Comparison of ENCODE assay signal across 8 cellular contexts in the genomic region with DNA sequence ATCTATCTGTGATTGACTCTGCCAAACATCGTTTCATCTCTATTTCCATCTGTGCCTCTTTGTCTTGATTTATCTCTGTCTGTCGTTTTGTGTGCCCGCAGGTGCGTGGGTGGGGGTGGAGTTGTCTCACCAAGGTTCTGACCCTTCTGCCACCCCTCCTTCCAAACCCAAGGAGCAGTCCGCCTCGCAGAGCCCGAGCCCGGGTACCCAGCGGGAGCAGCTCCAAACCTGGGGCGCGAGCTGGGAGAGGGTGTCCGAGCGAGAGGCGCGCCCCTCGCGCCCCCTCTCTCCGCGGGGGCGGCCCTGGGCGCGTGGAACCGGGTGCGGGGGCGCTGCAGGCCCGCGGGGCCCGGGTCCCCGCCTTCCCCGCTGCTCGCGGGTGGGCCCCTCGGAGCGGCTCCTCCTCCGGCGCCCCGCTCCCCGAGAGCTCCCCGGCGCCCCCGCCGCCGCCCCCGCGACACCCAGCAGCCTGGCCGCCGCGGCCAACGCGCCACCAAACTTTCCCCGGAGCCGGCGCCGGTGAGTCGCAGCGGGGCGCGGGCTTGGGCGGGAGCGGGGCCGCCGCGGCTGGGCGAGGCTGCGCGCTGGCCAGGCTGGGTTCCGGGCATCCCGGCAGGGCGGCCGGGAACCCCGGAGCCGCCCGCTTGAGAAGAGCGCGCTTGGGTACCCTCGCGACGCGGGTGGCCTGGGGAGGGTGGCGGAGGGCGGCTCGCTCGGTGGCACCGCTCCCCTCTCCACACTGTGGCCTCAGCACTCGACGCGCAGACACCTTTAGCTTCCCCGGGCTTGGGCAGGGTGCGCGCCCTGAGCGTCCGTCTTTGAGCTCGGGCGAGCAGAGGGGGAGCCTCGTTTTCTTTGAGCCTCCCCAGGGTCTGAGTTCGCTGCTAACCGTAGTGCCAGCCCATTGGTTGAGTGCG. TPM values are rescaled to one million over a fixed set of nuclear protein-coding genes. Genes with fewer than 3 reads are reported as not detected.
DNase-seq lines count a peak whose midpoint lies in the region; ATAC-seq and TF ChIP-seq lines count a peak whose summit lies in the region.

A gene with protein sequence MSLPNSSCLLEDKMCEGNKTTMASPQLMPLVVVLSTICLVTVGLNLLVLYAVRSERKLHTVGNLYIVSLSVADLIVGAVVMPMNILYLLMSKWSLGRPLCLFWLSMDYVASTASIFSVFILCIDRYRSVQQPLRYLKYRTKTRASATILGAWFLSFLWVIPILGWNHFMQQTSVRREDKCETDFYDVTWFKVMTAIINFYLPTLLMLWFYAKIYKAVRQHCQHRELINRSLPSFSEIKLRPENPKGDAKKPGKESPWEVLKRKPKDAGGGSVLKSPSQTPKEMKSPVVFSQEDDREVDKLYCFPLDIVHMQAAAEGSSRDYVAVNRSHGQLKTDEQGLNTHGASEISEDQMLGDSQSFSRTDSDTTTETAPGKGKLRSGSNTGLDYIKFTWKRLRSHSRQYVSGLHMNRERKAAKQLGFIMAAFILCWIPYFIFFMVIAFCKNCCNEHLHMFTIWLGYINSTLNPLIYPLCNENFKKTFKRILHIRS (plus strand): TSS at position 458 of the 917 bp plus-strand sequence. CDS start 104,545 bp downstream, outside the sequence.

- 2 to 7% methylated on average over 14 to 41 of the region's 98 CpGs for WGBS in testis, 2 donors

- no peaks in the 10 kb centered on the region for H3K9me3 ChIP-seq in testis

- H3K27me3 Mint-ChIP-seq in activated naive CD4-positive, alpha-beta T cell treated with anti-CD3 and anti-CD28 coated beads for 36 hours (ENCODE audit: low read depth) = peaks cover 50% of the 10 kb centered on the region

- no peak within 1 kb of the TSS for H3K27ac Mint-ChIP-seq in activated naive CD4-positive, alpha-beta T cell treated with anti-CD3 and anti-CD28 coated beads for 36 hours

- no peak for TF ChIP-seq CTCF in brain microvascular endothelial cell (IDR thresholded peaks at IDR 0.05; ENCODE audit: low read depth, low read length, missing control alignments)
- TF ChIP-seq CTCF in testis (IDR thresholded peaks at IDR 0.05) = no peak

- peaks cover 8% of the 10 kb centered on the region for H3K4me1 Mint-ChIP-seq in activated naive CD4-positive, alpha-beta T cell treated with anti-CD3 and anti-CD28 coated beads for 36 hours (ENCODE audit: low read depth)

- intact Hi-C loops in activated naive CD4-positive, alpha-beta T cell treated with anti-CD3 and anti-CD28 coated beads for 36 hours (cut with micrococcal nuclease) = loop anchor here (2.0 to 10.0 kb wide), 2 partner anchors 181 to 501 kb away; no protein-coding TSS in a partner anchor
- intact Hi-C loops in left colon (cut with DNase I, micrococcal nuclease) (loop anchor here in 1 of 2 donors (10.0 kb wide), 1 partner anchor 181 kb away; no protein-coding TSS in a partner anchor), testis (cut with DNase I; ENCODE audit: low total_unique reads) (no loop called here)

- CTCF ChIA-PET in activated naive CD4-positive, alpha-beta T cell treated with anti-CD3 and anti-CD28 coated beads for 36 hours (lab: Charles Lee) = interaction anchor here (0.9 kb wide), 1 partner anchor 94 kb away, joined by 4 read pairs; no protein-coding TSS in a partner anchor

- in situ Hi-C loops in brain microvascular endothelial cell (cut with HindIII; ENCODE audit: low pct_ligation_motif_present, low sequenced_read_pairs) = no loop called here

- ATAC-seq in left colon = peak; percentile 68

- H3K36me3 Mint-ChIP-seq in activated naive CD4-positive, alpha-beta T cell treated with anti-CD3 and anti-CD28 coated beads for 36 hours (ENCODE audit: low read depth) = no peaks in the 10 kb centered on the region

- H3K27ac ChIP-seq in brain microvascular endothelial cell (peak within 1 kb of the TSS; percentile 38), testis (peak within 1 kb of the TSS in 1 of 2 donors; percentile 10)

- DNase-seq in activated naive CD4-positive, alpha-beta T cell treated with anti-CD3 and anti-CD28 coated beads for 36 hours = no peak
- DNase-seq in activated naive CD4-positive, alpha-beta T cell (lab: John Stamatoyannopoulos, UW) = no peak
- DNase-seq in brain microvascular endothelial cell (no peak), left colon (peak in 1 of 2 donors; percentile 28), testis (no peak), NCI-H1092 (lab: John Stamatoyannopoulos, UW) (no peak), NAMALWA (ENCODE audit: low spot score) (no peak), NCI-H446 treated with DMSO at 0.1 percent for 48 hours (lab: John Stamatoyannopoulos, UW) (no peak)

- TF ChIP-seq POLR2A in testis (IDR thresholded peaks at IDR 0.05) = no peak

- no peaks in the 10 kb centered on the region for H3K9me3 Mint-ChIP-seq in activated naive CD4-positive, alpha-beta T cell treated with anti-CD3 and anti-CD28 coated beads for 36 hours

- peaks cover 11% of the 10 kb centered on the region for H3K4me1 ChIP-seq in testis

- H3K27me3 ChIP-seq in brain microvascular endothelial cell (replicated peaks) (no peaks in the 10 kb centered on the region), testis (no peaks in the 10 kb centered on the region)

- H3K36me3 ChIP-seq in brain microvascular endothelial cell (replicated peaks) = no peaks in the 10 kb centered on the region
- no peaks in the 10 kb centered on the region for H3K36me3 ChIP-seq in testis (ENCODE audit: low read depth, missing control alignments)

- H3K4me3 ChIP-seq in brain microvascular endothelial cell (ENCODE audit: low read depth, low read length) (peak within 1 kb of the TSS; percentile 75), testis (peak within 1 kb of the TSS; percentile 55 to 59)

- H3K4me3 Mint-ChIP-seq in activated naive CD4-positive, alpha-beta T cell treated with anti-CD3 and anti-CD28 coated beads for 36 hours = peak within 1 kb of the TSS; percentile 10

RNA-seq across cellular contexts. Expression of the gene that starts here (rescaled TPM):
- under 1 TPM; 0.07 to 0.10 TPM for total RNA-seq in activated naive CD4-positive, alpha-beta T cell treated with anti-CD3 and anti-CD28 coated beads for 36 hours
- total RNA-seq in left colon = 10 to 100 TPM in 1 of 2 donors, 1 to 10 TPM in 1; 7.9 to 13.8 TPM
- total RNA-seq in testis = 1 to 10 TPM; 1.6 to 2.5 TPM
- 3.2 TPM for polyA plus RNA-seq in testis (ENCODE audit: insufficient read depth, low read depth, low replicate concordance)
